13 cellular contexts compared by ENCODE assay signal in genomic region chr10:70494536-70494935, GRCh38. TPM values are rescaled to one million over a fixed set of nuclear protein-coding genes. Genes with fewer than 3 reads are reported as not detected.
DNase-seq lines count a peak whose midpoint lies in the region; ATAC-seq and TF ChIP-seq lines count a peak whose summit lies in the region.
"Had no signal": no experiment of that assay in that cellular context is flagged by ENCODE, and none has a peak within 500 bp of the region (broad histone marks: within the 10 kb centered on the region; RNA-seq: fewer than 3 reads in every experiment).

No MANE protein-coding gene starts in this region.

- H3K4me1 Mint-ChIP-seq in WTC11 = peaks cover 66% of the 10 kb centered on the region

- peak overlapping the region; percentile 87 for H3K4me2 ChIP-seq in BLaER1
- H3K4me2 ChIP-seq: KMS-11 had no signal

- TF ChIP-seq CTCF in WTC11 (IDR thresholded peaks at IDR 0.05) (no peak), lung (IDR thresholded peaks at IDR 0.05; ENCODE audit: control extremely low read depth, extremely low read depth) (no peak)

- no peak for DNase-seq in WTC11 (ENCODE audit: low spot score)
- DNase-seq in lung (ENCODE audit: low spot score) = no peak
- no peak for DNase-seq in inferior parietal cortex (ENCODE audit: extremely low spot score)
- no peak for DNase-seq in aorta
- DNase-seq: brain microvascular endothelial cell had no signal

- H3K36me3 Mint-ChIP-seq in WTC11 = no peaks in the 10 kb centered on the region

- H3K4me3 Mint-ChIP-seq in WTC11 = no peak overlapping the region; the same call in 1 of the 2 replicates

- no peak overlapping the region for H3K4me3 ChIP-seq in BLaER1
- no peak overlapping the region for H3K4me3 ChIP-seq in lung
- no peak overlapping the region for H3K4me3 ChIP-seq in aorta (ENCODE audit: low read length in 2 of 2)
- H3K4me3 ChIP-seq: prostate gland had no signal

- no peaks in the 10 kb centered on the region for H3K9me3 ChIP-seq in BLaER1
- H3K9me3 ChIP-seq in lung (ENCODE audit: control insufficient read depth in 2 of 2, insufficient read depth in 1 of 2, low read length in 1 of 2) = no peaks in the 10 kb centered on the region
- no peaks in the 10 kb centered on the region for H3K9me3 ChIP-seq in aorta (ENCODE audit: control insufficient read depth, low read length)
- H3K9me3 ChIP-seq: prostate gland had no signal

- ATAC-seq in GM21528 (IDR thresholded peaks at IDR 0.05; ENCODE audit: low FRiP score, unreplicated experiment) = peak; percentile 22
- no peak for ATAC-seq in WTC11
- ATAC-seq in lung (ENCODE audit: insufficient read depth, low FRiP score) = peak; percentile 10
- no peak for ATAC-seq in GM19395 (IDR thresholded peaks at IDR 0.05; ENCODE audit: unreplicated experiment)
- ATAC-seq in GM19023 (IDR thresholded peaks at IDR 0.05; ENCODE audit: unreplicated experiment) = no peak
- no peak for ATAC-seq in aorta (ENCODE audit: low FRiP score)

- POLR2A ChIA-PET in WTC11 (lab: Charles Lee) = interaction anchor here (1.4 kb wide), 1 partner anchor 17 kb away, joined by 3 read pairs; no protein-coding TSS in a partner anchor

- peak overlapping the region; percentile 70; the same call in 1 of the 2 replicates for H3K9ac ChIP-seq in BLaER1
- H3K9ac ChIP-seq: KMS-11 had no signal

- H4K20me1 ChIP-seq in BLaER1 = peaks cover 28% of the 10 kb centered on the region

- 0 out of 2 replicates have a peak, but pooled peaks cover 6% of the 10 kb centered on the region for H3K36me3 ChIP-seq in BLaER1
- no peaks in the 10 kb centered on the region for H3K36me3 ChIP-seq in lung (ENCODE audit: control insufficient read depth in 2 of 2, insufficient read depth in 2 of 2, low read length in 2 of 2)
- no peaks in the 10 kb centered on the region for H3K36me3 ChIP-seq in aorta (ENCODE audit: control insufficient read depth in 1 of 2, insufficient read depth in 2 of 2, low read length in 1 of 2)
- H3K36me3 ChIP-seq: brain microvascular endothelial cell, prostate gland had no signal

- intact Hi-C loops in aorta (cut with DNase I) = no loop called here

- H3K27me3 ChIP-seq in BLaER1 = no peaks in the 10 kb centered on the region
- no peaks in the 10 kb centered on the region for H3K27me3 ChIP-seq in lung (ENCODE audit: control insufficient read depth, insufficient read depth)
- no peaks in the 10 kb centered on the region for H3K27me3 ChIP-seq in aorta (ENCODE audit: control insufficient read depth in 1 of 2, insufficient read depth in 2 of 2, low read length in 1 of 2)
- H3K27me3 ChIP-seq: brain microvascular endothelial cell had no signal

- H3K27ac ChIP-seq in BLaER1 (peak overlapping the region; percentile 80), lung (ENCODE audit: low read depth in 1 of 2, low read length in 1 of 2) (peak overlapping the region in 1 of 2 donors; percentile 81), aorta (ENCODE audit: low read depth in 1 of 2, low read length in 2 of 2) (no peak overlapping the region)
- H3K27ac ChIP-seq: brain microvascular endothelial cell, KMS-11, prostate gland had no signal

- H3K4me1 ChIP-seq in BLaER1 = peaks cover 100% of the 10 kb centered on the region
- peaks cover 0 to 34% of the 10 kb centered on the region in 2 donors for H3K4me1 ChIP-seq in lung (ENCODE audit: control insufficient read depth in 2 of 2, insufficient read depth in 2 of 2, low read length in 2 of 2)
- H3K4me1 ChIP-seq in aorta (ENCODE audit: control insufficient read depth in 1 of 2, insufficient read depth in 2 of 2, low read length in 2 of 2) = no peaks in the 10 kb centered on the region
- H3K4me1 ChIP-seq: prostate gland had no signal

- CTCF ChIA-PET in WTC11 (lab: Charles Lee) = interaction anchor here (1.0 to 2.2 kb wide), 10 partner anchors 10 to 130 kb away, joined by 3 to 15 read pairs (median 4); partner anchors contain the start of gene PALD1

- H3K27ac Mint-ChIP-seq in WTC11 = peak overlapping the region; percentile 97

- no peaks in the 10 kb centered on the region for H3K9me3 Mint-ChIP-seq in WTC11

- H3K27me3 Mint-ChIP-seq in WTC11 (ENCODE audit: low read depth) = no peaks in the 10 kb centered on the region

- 20 to 37% methylated on average over 8 of the region's 8 CpGs for WGBS in lung, 2 donors
- WGBS in aorta, 2 donors = 59 to 60% methylated on average over 8 of the region's 8 CpGs

TF ChIP-seq in WTC11, 78 proteins besides CTCF, POLR2A, EP300 and RAD21:
- TF ChIP-seq SMAD3 (CRISPR knock-in tag; IDR thresholded peaks at IDR 0.05; ENCODE audit: borderline replicate concordance) (no peak), FOXP1 (CRISPR knock-in tag; IDR thresholded peaks at IDR 0.05; ENCODE audit: borderline replicate concordance) (no peak), CREM (CRISPR knock-in tag; IDR thresholded peaks at IDR 0.05) (no peak), SMAD4 (CRISPR knock-in tag; IDR thresholded peaks at IDR 0.05) (no peak), ELF4 (CRISPR knock-in tag; IDR thresholded peaks at IDR 0.05; ENCODE audit: low read depth) (no peak), ATF3 (CRISPR knock-in tag; conservative IDR thresholded peaks at IDR 0.05) (no peak), ATF1 (CRISPR knock-in tag; IDR thresholded peaks at IDR 0.05) (no peak), JAZF1 (CRISPR knock-in tag; IDR thresholded peaks at IDR 0.05) (no peak), ESRRA (CRISPR knock-in tag; IDR thresholded peaks at IDR 0.05; ENCODE audit: borderline replicate concordance) (no peak), IRF2 (CRISPR knock-in tag; IDR thresholded peaks at IDR 0.05; ENCODE audit: borderline replicate concordance, low read depth) (no peak)
- TF ChIP-seq, protein P1, sequence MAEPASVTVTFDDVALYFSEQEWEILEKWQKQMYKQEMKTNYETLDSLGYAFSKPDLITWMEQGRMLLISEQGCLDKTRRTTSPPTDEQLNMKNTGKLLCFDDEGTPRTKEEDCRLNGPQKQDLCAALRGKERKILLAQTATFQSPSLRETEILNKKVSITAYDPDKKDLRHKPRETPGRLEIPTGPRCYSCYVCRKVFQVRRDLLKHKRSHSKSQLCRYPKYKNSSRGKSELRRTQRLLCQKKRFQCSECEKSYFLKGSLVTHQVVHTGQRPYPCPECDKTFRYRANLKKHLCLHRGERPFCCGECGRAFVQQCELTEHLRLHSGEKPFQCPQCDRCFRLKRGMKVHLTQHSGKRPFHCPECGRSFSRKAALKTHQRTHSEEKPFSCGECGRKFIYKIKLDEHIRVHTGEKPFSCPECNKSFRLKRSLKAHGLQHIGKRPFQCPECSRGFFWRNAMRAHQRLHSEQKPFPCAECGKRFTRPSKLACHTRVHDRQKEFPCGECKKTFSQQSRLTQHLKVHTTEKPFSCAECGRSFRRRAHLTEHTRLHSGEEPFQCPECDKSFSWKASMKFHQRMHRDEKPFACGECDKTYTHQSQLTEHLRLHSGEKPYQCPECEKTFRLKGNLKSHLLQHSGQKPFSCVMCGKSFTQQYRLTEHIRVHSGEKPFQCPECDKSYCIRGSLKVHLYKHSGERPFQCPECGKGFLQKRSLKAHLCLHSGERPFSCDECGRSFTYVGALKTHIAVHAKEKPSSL (CRISPR knock-in tag; conservative IDR thresholded peaks at IDR 0.05) = no peak
- TF ChIP-seq, protein P2, sequence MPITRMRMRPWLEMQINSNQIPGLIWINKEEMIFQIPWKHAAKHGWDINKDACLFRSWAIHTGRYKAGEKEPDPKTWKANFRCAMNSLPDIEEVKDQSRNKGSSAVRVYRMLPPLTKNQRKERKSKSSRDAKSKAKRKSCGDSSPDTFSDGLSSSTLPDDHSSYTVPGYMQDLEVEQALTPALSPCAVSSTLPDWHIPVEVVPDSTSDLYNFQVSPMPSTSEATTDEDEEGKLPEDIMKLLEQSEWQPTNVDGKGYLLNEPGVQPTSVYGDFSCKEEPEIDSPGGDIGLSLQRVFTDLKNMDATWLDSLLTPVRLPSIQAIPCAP (CRISPR knock-in tag; IDR thresholded peaks at IDR 0.05) = no peak
TF ChIP-seq in WTC11: peak in this region for 0.

RNA-seq across cellular contexts. Expression of gene PALD1, which starts 16.0 kb away (rescaled TPM):
- total RNA-seq in WTC11 (2021) = 36.1 to 43.6 TPM (median 38.5 TPM) in 3 replicates
- total RNA-seq in lung = 10 to 100 TPM; 15.5 to 19.7 TPM
- 10 to 100 TPM; 10.5 to 15.7 TPM for polyA plus RNA-seq in lung
- 10 to 100 TPM; 10.7 to 11.5 TPM for total RNA-seq in aorta
- 1 to 10 TPM; 3.9 to 5.7 TPM for polyA plus RNA-seq in aorta

RNA-seq across cellular contexts. Expression of gene NODAL, which starts 53.1 kb away (rescaled TPM):
- 41.1 to 57.0 TPM (median 41.5 TPM) in 3 replicates for total RNA-seq in WTC11 (2021)
- total RNA-seq in lung = not detected
- polyA plus RNA-seq in lung = not detected
- not detected for total RNA-seq in aorta
- under 1 TPM in 1 of 2 donors, not detected in 1; 0.13 TPM for polyA plus RNA-seq in aorta
- total RNA-seq: Daoy; prostate gland; T-helper 1 cell treated with Interleukin-12 subunit alpha and Interleukin-12 subunit beta and Interleukin-4 antibody, amounts not matched to agents 30 ng/mL and 1 ng/mL, for 36 hours had no signal

Comparison
In these comparisons a context has a peak if more than half of its experiments do, and no peak if none do; other contexts are left out.
1. ATAC-seq: peak in GM21528 (single experiment) and lung (single experiment); none in WTC11 (single experiment), GM19395 (single experiment), GM19023 (single experiment) and aorta (single experiment).
2. RNA of gene NODAL, which starts 53.1 kb away (total RNA-seq): 41.1 to 57.0 TPM in WTC11; not detected in lung and not detected in aorta; every median in the first group is over 10 times any median in the second.